Comparison of ENCODE assay signal across 10 cellular contexts in the genomic region with DNA sequence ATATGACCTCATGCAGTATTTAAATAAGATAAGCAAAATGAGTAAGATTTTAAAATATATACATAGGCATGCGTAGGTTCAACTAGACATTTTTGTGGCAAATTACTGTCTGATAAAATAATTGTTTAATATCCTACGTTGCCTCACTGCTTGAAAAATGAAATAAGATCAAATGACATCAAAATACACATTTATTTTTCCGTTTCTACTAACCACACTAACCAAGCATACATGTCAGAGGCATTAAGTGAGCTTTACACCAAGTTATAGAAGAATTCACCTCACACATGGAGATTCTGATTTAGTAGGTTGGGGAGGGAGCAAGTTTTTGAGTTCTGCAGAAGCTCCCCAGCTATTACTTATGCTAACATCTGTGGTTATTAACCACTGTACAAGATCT.
"Had no signal": no experiment of that assay in that cellular context is flagged by ENCODE, and none has a peak within 500 bp of the region (broad histone marks: within the 10 kb centered on the region; RNA-seq: fewer than 3 reads in every experiment).

No MANE protein-coding gene starts in this region.

- H3K36me3 ChIP-seq: HAP-1 had no signal

- H2AFZ ChIP-seq: GM23248 had no signal

- H3K4me3 ChIP-seq: GM23248, HAP-1, K562 had no signal

- FAIRE-seq: HepG2, K562 had no signal

- H3K27ac ChIP-seq: GM23248, HL-60 had no signal

- H3K9me3 ChIP-seq: HAP-1 had no signal

- ATAC-seq: HCT116, HepG2, K562 had no signal

- DNase-seq: GM23248, GOT3, H7, HFFc6, KG1 had no signal

- H3K9ac ChIP-seq: GM23248 had no signal
